Comparison of ENCODE assay signal across 9 cellular contexts in genomic region chr4:17347445-17347844, GRCh38.
DNase-seq lines count a peak whose midpoint lies in the region; ATAC-seq and TF ChIP-seq lines count a peak whose summit lies in the region.
"Had no signal": no experiment of that assay in that cellular context is flagged by ENCODE, and none has a peak within 500 bp of the region (broad histone marks: within the 10 kb centered on the region; RNA-seq: fewer than 3 reads in every experiment).

No MANE protein-coding gene starts in this region.

- no peak for TF ChIP-seq POLR2A in suprapubic skin (IDR thresholded peaks at IDR 0.05)

- no peaks in the 10 kb centered on the region for H3K27me3 Mint-ChIP-seq in nephron (ENCODE audit: low read depth)

- no peaks in the 10 kb centered on the region for H3K36me3 Mint-ChIP-seq in nephron (ENCODE audit: low read depth)

- TF ChIP-seq EP300 in suprapubic skin (IDR thresholded peaks at IDR 0.05): no peak

- no peaks in the 10 kb centered on the region; the same call in 1 of the 2 replicates for H3K4me1 ChIP-seq in HAP-1
- H3K4me1 ChIP-seq in SJCRH30: no peaks in the 10 kb centered on the region
- no peaks in the 10 kb centered on the region for H3K4me1 ChIP-seq in suprapubic skin

- ATAC-seq in HG02884 (IDR thresholded peaks at IDR 0.05; ENCODE audit: unreplicated experiment): no peak
- ATAC-seq: left colon had no signal

- H3K4me3 ChIP-seq in HAP-1 (no peak overlapping the region), SJCRH30 (no peak overlapping the region), suprapubic skin (no peak overlapping the region)

- H3K4me3 Mint-ChIP-seq in nephron: no peak overlapping the region

- H3K27ac ChIP-seq in SJCRH30: no peak overlapping the region
- no peak overlapping the region for H3K27ac ChIP-seq in suprapubic skin

- H3K36me3 ChIP-seq in HAP-1 (replicated peaks) (no peaks in the 10 kb centered on the region), SJCRH30 (no peaks in the 10 kb centered on the region), suprapubic skin (no peaks in the 10 kb centered on the region)

- peak; percentile 37 to 53 (median 51) for TF ChIP-seq CTCF in nephron (IDR thresholded peaks at IDR 0.05; ENCODE audit: unreplicated experiment in 3 of 3)
- TF ChIP-seq CTCF in suprapubic skin (IDR thresholded peaks at IDR 0.05): peak in 1 of 2 donors; percentile 21

- peaks cover 3% of the 10 kb centered on the region for H3K9me3 Mint-ChIP-seq in nephron

- H3K27me3 ChIP-seq in HAP-1 (ENCODE audit: low read depth): no peaks in the 10 kb centered on the region
- H3K27me3 ChIP-seq in SJCRH30: no peaks in the 10 kb centered on the region; the same call in 1 of the 2 replicates
- H3K27me3 ChIP-seq in suprapubic skin: no peaks in the 10 kb centered on the region

- peak; percentile 23 for DNase-seq in EH (ENCODE audit: low read depth)
- peak; percentile 45 to 62 for DNase-seq in HAP-1 (ENCODE audit: low spot score in 2 of 2)
- DNase-seq in SJCRH30: peak; percentile 6 to 50
- peak; percentile 63 for DNase-seq in dermis blood vessel endothelial cell
- no peak for DNase-seq in cortex of kidney (lab: John Stamatoyannopoulos, UW)
- no peak for DNase-seq in suprapubic skin (ENCODE audit: low spot score in 2 of 2)

- H3K4me1 Mint-ChIP-seq in nephron: no peaks in the 10 kb centered on the region

- no peaks in the 10 kb centered on the region for H3K9me3 ChIP-seq in HAP-1
- no peaks in the 10 kb centered on the region for H3K9me3 ChIP-seq in SJCRH30 (replicated peaks)
- H3K9me3 ChIP-seq in suprapubic skin: no peaks in the 10 kb centered on the region

- no peak overlapping the region for H3K27ac Mint-ChIP-seq in nephron

- 68% methylated on average over 2 of the region's 2 CpGs for WGBS in suprapubic skin

- in situ Hi-C loops in HAP-1 (cut with MboI; ENCODE audit: low sequenced_read_pairs): loop anchor here (5.0 to 25.0 kb wide), 2 partner anchors 120 to 1060 kb away; no protein-coding TSS in a partner anchor

Comparison
In these comparisons a context has a peak if more than half of its experiments do, and no peak if none do; other contexts are left out.
1. DNase-seq: peak in EH (single experiment), HAP-1 (2 of 2), SJCRH30 (2 of 2) and dermis blood vessel endothelial cell (single experiment); none in cortex of kidney (single experiment) and suprapubic skin (0 of 2).